In the genomic region with DNA sequence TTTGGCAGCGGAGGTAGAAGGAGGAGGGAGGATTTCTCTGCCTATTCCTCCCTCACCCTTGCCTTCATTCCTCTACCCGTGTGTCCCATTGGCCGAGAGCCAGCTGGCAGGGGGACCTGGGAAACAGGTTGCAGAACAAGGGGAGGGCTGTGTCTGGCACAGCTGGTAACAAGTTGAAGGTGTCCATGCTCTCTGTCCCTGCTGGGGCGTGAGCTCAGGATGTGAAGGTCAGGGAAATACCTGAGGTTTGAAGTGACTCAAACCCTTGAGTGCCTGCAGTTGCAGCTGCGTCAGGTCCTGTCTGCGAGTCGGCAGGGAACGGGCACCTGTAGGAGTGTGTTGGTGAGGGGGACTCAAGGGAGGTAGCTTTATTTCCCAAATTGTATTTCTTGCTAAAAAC, we compare ENCODE assay signal across 14 cellular contexts. TPM values are rescaled to one million over a fixed set of nuclear protein-coding genes. Genes with fewer than 3 reads are reported as not detected.
DNase-seq lines count a peak whose midpoint lies in the region; ATAC-seq and TF ChIP-seq lines count a peak whose summit lies in the region.
"Had no signal": no experiment of that assay in that cellular context is flagged by ENCODE, and none has a peak within 500 bp of the region (broad histone marks: within the 10 kb centered on the region; RNA-seq: fewer than 3 reads in every experiment).

No MANE protein-coding gene starts in this region.

- H3K9me3 Mint-ChIP-seq in effector memory CD8-positive, alpha-beta T cell, result no peaks in the 10 kb centered on the region
- H3K9me3 Mint-ChIP-seq: naive B cell had no signal

- H3K9ac ChIP-seq in mucosa of rectum (ENCODE audit: low read depth in 1 of 2, low read length in 2 of 2), result peak overlapping the region; percentile 14 to 56

- H3K4me3 ChIP-seq in epithelial cell of esophagus (ENCODE audit: low read length), result no peak overlapping the region
- peak overlapping the region in 1 of 2 donors; percentile 20 for H3K4me3 ChIP-seq in mucosa of rectum (ENCODE audit: low read length in 2 of 2)
- no peak overlapping the region for H3K4me3 ChIP-seq in gastroesophageal sphincter
- H3K4me3 ChIP-seq: spleen had no signal

- H3K36me3 Mint-ChIP-seq in effector memory CD8-positive, alpha-beta T cell (ENCODE audit: insufficient read depth), result peaks cover 70% of the 10 kb centered on the region

- WGBS in gastroesophageal sphincter (ENCODE audit: low coverage in 1 of 2), 2 donors, result 87 to 96% methylated on average over 4 to 7 of the region's 8 CpGs

- no peaks in the 10 kb centered on the region for H3K27me3 ChIP-seq in mucosa of rectum (ENCODE audit: control insufficient read depth in 2 of 2, insufficient read depth in 2 of 2, low read length in 2 of 2)
- H3K27me3 ChIP-seq in gastroesophageal sphincter, result no peaks in the 10 kb centered on the region
- H3K27me3 ChIP-seq: spleen had no signal

- TF ChIP-seq CTCF in epithelial cell of esophagus (IDR thresholded peaks at IDR 0.05; ENCODE audit: insufficient read depth, low read depth, low read length, missing control alignments), result no peak
- TF ChIP-seq CTCF in GM10266 (IDR thresholded peaks at IDR 0.05; ENCODE audit: control insufficient read depth, insufficient read depth, low read depth, missing control alignments), result no peak
- TF ChIP-seq CTCF in gastroesophageal sphincter (IDR thresholded peaks at IDR 0.05), result no peak

- H3K27ac ChIP-seq in mucosa of rectum (ENCODE audit: low read depth in 2 of 2, low read length in 2 of 2) (peak overlapping the region; percentile 90 to 92), gastroesophageal sphincter (no peak overlapping the region)
- H3K27ac ChIP-seq: spleen, WERI-Rb-1 had no signal

- peak; percentile 45 for DNase-seq in D341Med (ENCODE audit: low spot score)
- peak; percentile 69 for DNase-seq in NCI-H2171 (lab: John Stamatoyannopoulos, UW)
- peak; percentile 84 for DNase-seq in epithelial cell of esophagus (ENCODE audit: low read depth)
- no peak for DNase-seq in GM10266 (ENCODE audit: extremely low spot score)
- no peak for DNase-seq in NCI-H1436 treated with DMSO at 0.1 percent for 48 hours (lab: John Stamatoyannopoulos, UW)
- no peak for DNase-seq in effector memory CD8-positive, alpha-beta T cell
- DNase-seq: activated T-cell treated with anti-CD3 and anti-CD28 coated beads, Interleukin-2, amount 50 U/mL, for 1 hour; anterior cingulate cortex; naive B cell; spleen; WERI-Rb-1 had no signal

- H3K9me3 ChIP-seq in mucosa of rectum (ENCODE audit: control insufficient read depth in 2 of 2, low read length in 2 of 2) (no peaks in the 10 kb centered on the region), gastroesophageal sphincter (no peaks in the 10 kb centered on the region)
- H3K9me3 ChIP-seq: spleen had no signal

- no peak for TF ChIP-seq EP300 in gastroesophageal sphincter (IDR thresholded peaks at IDR 0.05)

- H3K36me3 ChIP-seq in mucosa of rectum (ENCODE audit: control insufficient read depth in 2 of 2, insufficient read depth in 2 of 2, low read length in 2 of 2), result peaks cover 24 to 30% of the 10 kb centered on the region in 2 donors
- peaks cover 0 to 100% of the 10 kb centered on the region in 2 donors for H3K36me3 ChIP-seq in gastroesophageal sphincter

- TF ChIP-seq POLR2A in gastroesophageal sphincter (IDR thresholded peaks at IDR 0.05), result no peak

- H3K27me3 Mint-ChIP-seq in effector memory CD8-positive, alpha-beta T cell, result no peaks in the 10 kb centered on the region
- H3K27me3 Mint-ChIP-seq: B cell, naive B cell had no signal

- no peaks in the 10 kb centered on the region for H3K4me1 Mint-ChIP-seq in effector memory CD8-positive, alpha-beta T cell (ENCODE audit: low read depth in 2 of 2)
- H3K4me1 Mint-ChIP-seq: B cell had no signal

- no peak overlapping the region for H3K27ac Mint-ChIP-seq in effector memory CD8-positive, alpha-beta T cell
- H3K27ac Mint-ChIP-seq: B cell, naive B cell had no signal

- ATAC-seq in gastroesophageal sphincter, result no peak
- no peak for ATAC-seq in effector memory CD8-positive, alpha-beta T cell (replicated peaks)

- H3K4me3 Mint-ChIP-seq in effector memory CD8-positive, alpha-beta T cell, result no peak overlapping the region
- H3K4me3 Mint-ChIP-seq: B cell, naive B cell had no signal

- peaks cover 3 to 10% of the 10 kb centered on the region in 2 donors for H3K4me1 ChIP-seq in mucosa of rectum (ENCODE audit: control insufficient read depth in 2 of 2, insufficient read depth in 2 of 2, low read length in 2 of 2)
- no peaks in the 10 kb centered on the region for H3K4me1 ChIP-seq in gastroesophageal sphincter
- H3K4me1 ChIP-seq: spleen had no signal

RNA-seq across cellular contexts. Expression of a gene that starts 16.2 kb away (rescaled TPM):
- total RNA-seq in gastroesophageal sphincter, result 10 to 100 TPM; 16.2 to 38.3 (median 24.6) TPM

RNA-seq across cellular contexts. Expression of a gene that starts 24.5 kb away (rescaled TPM):
- total RNA-seq in gastroesophageal sphincter, result 100 to 1,000 TPM in 1 of 4 donors, 10 to 100 TPM in 3; 80.3 to 123 (median 83.6) TPM

RNA-seq across cellular contexts. Expression of a gene that starts 28.3 kb away (rescaled TPM):
- 1 to 10 TPM; 2.7 to 6.2 (median 6.0) TPM for total RNA-seq in gastroesophageal sphincter

RNA-seq across cellular contexts. Expression of a gene that starts 58.0 kb away (rescaled TPM):
- total RNA-seq in gastroesophageal sphincter, result 10 to 100 TPM; 59.6 to 91.2 (median 67.5) TPM

RNA-seq across cellular contexts. Expression of a gene that starts 58.6 kb away (rescaled TPM):
- total RNA-seq in gastroesophageal sphincter, result 100 to 1,000 TPM in 1 of 4 donors, 10 to 100 TPM in 3; 58.7 to 100 (median 71.6) TPM

Comparison
In these comparisons a context has a peak if more than half of its experiments do, and no peak if none do; other contexts are left out.
1. DNase-seq: peak in D341Med (single experiment), NCI-H2171 (single experiment) and epithelial cell of esophagus (single experiment); none in GM10266 (single experiment), NCI-H1436 treated with DMSO at 0.1 percent for 48 hours (single experiment) and effector memory CD8-positive, alpha-beta T cell (0 of 3).
2. H3K27ac ChIP-seq: peak in mucosa of rectum (2 of 2); none in gastroesophageal sphincter (0 of 4).